In genomic region chr15:78148392-78149067, GRCh38 we compare ENCODE assay signal across 8 cellular contexts.
A peak's percentile ranks its signal among the peaks of the same experiment; 100 is the strongest.
DNase-seq lines count a peak whose midpoint lies in the region; ATAC-seq and TF ChIP-seq lines count a peak whose summit lies in the region.

No MANE protein-coding gene starts in this region.

- no peak for TF ChIP-seq CTCF in NB4 (IDR thresholded peaks at IDR 0.05; ENCODE audit: low read depth, low read length)

- H3K9ac ChIP-seq in rectal smooth muscle tissue (ENCODE audit: low read length): no peak overlapping the region

- H3K36me3 ChIP-seq in rectal smooth muscle tissue (ENCODE audit: control insufficient read depth, insufficient read depth, low read length): no peaks in the 10 kb centered on the region

- no peak for ATAC-seq in GM19328 (IDR thresholded peaks at IDR 0.05; ENCODE audit: unreplicated experiment)

- no peaks in the 10 kb centered on the region for H3K27me3 ChIP-seq in rectal smooth muscle tissue (ENCODE audit: control insufficient read depth, insufficient read depth, low read length)

- no peak for TF ChIP-seq POLR2A in NB4 (IDR thresholded peaks at IDR 0.05; ENCODE audit: extremely low read depth, insufficient read length)

- DNase-seq in DMS 273 (lab: John Stamatoyannopoulos, UW; ENCODE audit: unreplicated experiment) (peak; percentile 50), DMS 273 treated with DMSO at 0.1 percent for 48 hours (lab: John Stamatoyannopoulos, UW) (no peak), NB4 (ENCODE audit: low read depth) (peak; percentile 24), epithelial cell of prostate (ENCODE audit: low read depth, low spot score) (no peak), NCI-H1048 (lab: John Stamatoyannopoulos, UW) (no peak), amniotic stem cell (lab: John Stamatoyannopoulos, UW) (no peak)

- H3K27ac ChIP-seq in epithelial cell of prostate (peak overlapping the region; percentile 64), rectal smooth muscle tissue (ENCODE audit: low read depth, low read length) (peak overlapping the region; percentile 41)

- H3K4me1 ChIP-seq in rectal smooth muscle tissue (ENCODE audit: control insufficient read depth, insufficient read depth, low read length): peaks cover 7% of the 10 kb centered on the region

- H3K4me3 ChIP-seq in NB4 (ENCODE audit: low read depth, low read length) (peak overlapping the region; percentile 85), rectal smooth muscle tissue (ENCODE audit: low read length) (peak overlapping the region; percentile 62)

Comparison
In these comparisons a context has a peak if more than half of its experiments do, and no peak if none do; other contexts are left out.
1. DNase-seq: peak in DMS 273 (single experiment) and NB4 (single experiment); none in DMS 273 treated with DMSO at 0.1 percent for 48 hours (single experiment), epithelial cell of prostate (single experiment), NCI-H1048 (single experiment) and amniotic stem cell (single experiment).